Comparison of ENCODE assay signal across 8 cellular contexts in the genomic region with DNA sequence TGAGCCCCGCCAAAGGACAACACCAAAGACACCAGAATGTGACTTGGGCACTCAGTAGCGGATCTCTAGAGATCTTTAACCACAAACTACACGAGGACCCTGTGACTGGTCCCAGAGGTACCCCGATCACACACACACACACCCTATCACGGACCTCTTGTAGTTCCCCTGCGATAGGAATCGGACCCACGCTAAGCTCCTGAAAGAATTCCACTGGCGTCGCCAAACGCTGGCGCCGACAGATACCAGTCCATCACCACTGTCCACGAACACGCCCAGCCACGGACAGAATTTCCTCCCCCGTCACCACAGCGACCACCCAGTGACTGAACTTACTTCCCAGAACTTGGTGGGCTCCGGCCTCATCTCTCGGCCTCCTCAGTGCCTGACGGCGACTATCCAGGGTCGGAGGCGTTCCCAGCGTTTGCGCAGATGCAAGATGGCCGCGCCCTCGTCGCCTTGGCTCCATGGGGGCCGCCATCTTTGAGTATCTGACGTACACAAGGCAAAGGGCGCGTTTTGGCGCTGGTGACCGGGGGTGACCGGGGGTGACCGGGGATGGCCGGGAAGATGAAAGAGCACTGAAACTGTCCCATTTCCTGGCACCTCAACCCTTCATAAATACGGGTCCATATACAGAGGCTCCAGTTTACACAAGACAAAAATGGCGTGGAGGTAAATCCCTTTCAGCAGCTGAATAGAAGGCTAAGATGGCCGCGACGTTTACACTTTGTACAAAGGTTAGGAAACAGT. TPM values are rescaled to one million over a fixed set of nuclear protein-coding genes. Genes with fewer than 3 reads are reported as not detected.
DNase-seq lines count a peak whose midpoint lies in the region; ATAC-seq and TF ChIP-seq lines count a peak whose summit lies in the region.

Gene ZNF615 (minus strand): TSS at position 407 of the 753 bp plus-strand sequence. CDS start 4,500 bp downstream, outside the sequence.

- DNase-seq in DMS53 (lab: John Stamatoyannopoulos, UW) = peak; percentile 93
- peak; percentile 84 for DNase-seq in LHCN-M2 (ENCODE audit: low read depth)
- DNase-seq in SJSA1 (ENCODE audit: low read depth in 1 of 2, low spot score in 2 of 2) = peak; percentile 80 to 82
- peak; percentile 86 for DNase-seq in activated naive CD4-positive, alpha-beta T cell treated with anti-CD3 and anti-CD28 coated beads, Interleukin-2, amount 50 U/mL, for 16 hours
- peak; percentile 82 for DNase-seq in germinal center (ENCODE audit: low spot score)

- peak within 1 kb of the TSS; percentile 56 for H3K27ac ChIP-seq in SJSA1
- peak within 1 kb of the TSS; percentile 77 for H3K27ac ChIP-seq in neutrophil
- H3K27ac ChIP-seq in subcutaneous abdominal adipose tissue (ENCODE audit: low read depth, low read length) = peak within 1 kb of the TSS; percentile 77

- no peak for TF ChIP-seq CTCF in neutrophil (IDR thresholded peaks at IDR 0.05)

- peak within 1 kb of the TSS; percentile 59 for H3K4me3 ChIP-seq in SJSA1
- H3K4me3 ChIP-seq in neutrophil (ENCODE audit: low read depth in 1 of 2, low read length in 1 of 2) = peak within 1 kb of the TSS; percentile 79 to 96
- peak within 1 kb of the TSS; percentile 98 to 100 (median 99) for H3K4me3 ChIP-seq in subcutaneous abdominal adipose tissue (ENCODE audit: low read depth in 1 of 5, low read length in 5 of 5)

- H3K9ac ChIP-seq in subcutaneous abdominal adipose tissue (ENCODE audit: low read length in 5 of 5) = peak within 1 kb of the TSS; percentile 89 to 97 (median 95)

- ATAC-seq in GM21619 (IDR thresholded peaks at IDR 0.05; ENCODE audit: unreplicated experiment) = peak; percentile 84

- H3K9me3 ChIP-seq in SJSA1 (replicated peaks) (peaks cover 13% of the 10 kb centered on the region), neutrophil (peaks cover 4% of the 10 kb centered on the region), subcutaneous abdominal adipose tissue (ENCODE audit: control insufficient read depth in 5 of 5, low read length in 5 of 5) (peaks cover 3 to 28% (median 13%) of the 10 kb centered on the region in 5 donors)

- H3K36me3 ChIP-seq in SJSA1 = peaks cover 8% of the 10 kb centered on the region
- no peaks in the 10 kb centered on the region for H3K36me3 ChIP-seq in neutrophil
- peaks cover 8 to 22% (median 12%) of the 10 kb centered on the region in 5 donors for H3K36me3 ChIP-seq in subcutaneous abdominal adipose tissue (ENCODE audit: control insufficient read depth in 5 of 5, insufficient read depth in 5 of 5, low read length in 5 of 5)

- H3K4me1 ChIP-seq in SJSA1 (replicated peaks) (peaks cover 3% of the 10 kb centered on the region; the same call in 1 of the 2 replicates), neutrophil (ENCODE audit: control insufficient read depth in 1 of 2, insufficient read depth in 1 of 2, low read depth in 1 of 2, low read length in 1 of 2) (peaks cover 13% of the 10 kb centered on the region in 2 experiments), subcutaneous abdominal adipose tissue (ENCODE audit: control insufficient read depth in 5 of 5, insufficient read depth in 5 of 5, low read length in 5 of 5) (peaks cover 4 to 15% (median 11%) of the 10 kb centered on the region in 5 donors)

- H3K27me3 ChIP-seq in SJSA1 (replicated peaks) = no peaks in the 10 kb centered on the region
- no peaks in the 10 kb centered on the region for H3K27me3 ChIP-seq in neutrophil
- no peaks in the 10 kb centered on the region for H3K27me3 ChIP-seq in subcutaneous abdominal adipose tissue (ENCODE audit: control insufficient read depth in 5 of 5, insufficient read depth in 4 of 5, low read length in 5 of 5)

RNA-seq across cellular contexts. Expression of gene ZNF615, which starts in this region (rescaled TPM):
- 11.0 and 11.7 TPM in 2 replicates for total RNA-seq in LHCN-M2 (2014; rRNA removed)
- 2.3 TPM for polyA plus RNA-seq in LHCN-M2 (2012)
- 3.5 and 5.7 TPM in 2 replicates for total RNA-seq in SJSA1 (2014; rRNA removed; shearing (Covaris generic))

Comparison
In these comparisons a context has a peak if more than half of its experiments do, and no peak if none do; other contexts are left out.
1. Peak in every context shown above with its lines: DNase-seq, ATAC-seq, H3K4me3 ChIP-seq and H3K27ac ChIP-seq.